8 cellular contexts compared by ENCODE assay signal in genomic region chr10:17206210-17206709, GRCh38. TPM values are rescaled to one million over a fixed set of nuclear protein-coding genes. Genes with fewer than 3 reads are reported as not detected.
DNase-seq lines count a peak whose midpoint lies in the region; ATAC-seq, FAIRE-seq and TF ChIP-seq lines count a peak whose summit lies in the region.

No MANE protein-coding gene starts in this region.

- no peaks in the 10 kb centered on the region for H3K9me1 ChIP-seq in keratinocyte (ENCODE audit: control insufficient read depth, extremely low read depth, insufficient read depth, low read length)

- peak; percentile 47 for ATAC-seq in HG03520 (IDR thresholded peaks at IDR 0.05; ENCODE audit: unreplicated experiment)

- H3K36me3 ChIP-seq in keratinocyte (ENCODE audit: control insufficient read depth in 2 of 2, extremely low read depth in 1 of 2, insufficient read depth in 2 of 2, low read length in 2 of 2) (no peaks in the 10 kb centered on the region), sigmoid colon (no peaks in the 10 kb centered on the region)

- H3K27me3 ChIP-seq in keratinocyte (ENCODE audit: control insufficient read depth, extremely low read depth, insufficient read depth, low read length) (no peaks in the 10 kb centered on the region), sigmoid colon (no peaks in the 10 kb centered on the region)

- no peak overlapping the region for H3K9ac ChIP-seq in keratinocyte (ENCODE audit: control insufficient read depth, extremely low read depth, insufficient read depth, low read length)

- H2AFZ ChIP-seq in keratinocyte (ENCODE audit: control insufficient read depth, low read length): no peak overlapping the region

- peak; percentile 64 for FAIRE-seq in keratinocyte (lab: Jason Lieb, UNC)

- peaks cover 17% of the 10 kb centered on the region for H3K4me1 ChIP-seq in keratinocyte (ENCODE audit: control insufficient read depth, extremely low read depth, insufficient read depth, low read length)
- H3K4me1 ChIP-seq in sigmoid colon: peaks cover 3 to 5% (median 4%) of the 10 kb centered on the region in 4 donors

- peak; percentile 5 for DNase-seq in NK-92 treated with Interleukin-12 subunit alpha and Interleukin-12 subunit beta, amount 100 ng/mL, for 24 hours (lab: John Stamatoyannopoulos, UW)
- no peak for DNase-seq in NK-92 (lab: John Stamatoyannopoulos, UW; ENCODE audit: unreplicated experiment)
- DNase-seq in activated T-cell treated with anti-CD3 and anti-CD28 coated beads for 4 hours: peak; percentile 15
- no peak for DNase-seq in keratinocyte (ENCODE audit: low read depth, low spot score)
- DNase-seq in SKM-1 (lab: John Stamatoyannopoulos, UW; ENCODE audit: unreplicated experiment): no peak
- DNase-seq in sigmoid colon: no peak
- DNase-seq in NCI-H1694 treated with DMSO at 0.1 percent for 48 hours (lab: John Stamatoyannopoulos, UW): no peak

- H3K4me3 ChIP-seq in keratinocyte (ENCODE audit: control insufficient read depth in 2 of 3, extremely low read depth in 1 of 3, insufficient read depth in 2 of 3, low read depth in 1 of 3, low read length in 3 of 3): no peak overlapping the region
- H3K4me3 ChIP-seq in sigmoid colon: no peak overlapping the region

- H3K4me2 ChIP-seq in keratinocyte (ENCODE audit: control insufficient read depth, extremely low read depth, insufficient read depth, low read depth, low read length): no peak overlapping the region

- no peaks in the 10 kb centered on the region for H3K79me2 ChIP-seq in keratinocyte (ENCODE audit: control insufficient read depth, insufficient read depth, low read length)

- no peaks in the 10 kb centered on the region for H3K9me3 ChIP-seq in keratinocyte (ENCODE audit: control insufficient read depth, low read depth, low read length)
- H3K9me3 ChIP-seq in sigmoid colon: no peaks in the 10 kb centered on the region

- intact Hi-C loops in sigmoid colon (cut with DNase I): no loop called here

- TF ChIP-seq CTCF in keratinocyte (optimal IDR thresholded peaks at IDR 0.05 in 1 of 3, IDR thresholded peaks at IDR 0.05 in 1 of 3, conservative IDR thresholded peaks at IDR 0.05 in 1 of 3; ENCODE audit: extremely low read depth in 1 of 3, insufficient read depth in 2 of 3, low read length in 3 of 3): no peak
- TF ChIP-seq CTCF in sigmoid colon (IDR thresholded peaks at IDR 0.05): no peak

- H3K27ac ChIP-seq in keratinocyte (ENCODE audit: control insufficient read depth, insufficient read depth, low read length) (peak overlapping the region; percentile 40), sigmoid colon (no peak overlapping the region)

- 60 to 79% methylated on average over 7 of the region's 7 CpGs for WGBS in sigmoid colon, 2 donors

- H4K20me1 ChIP-seq in keratinocyte (ENCODE audit: control insufficient read depth, extremely low read depth, insufficient read depth, low read length): no peaks in the 10 kb centered on the region

- dilution Hi-C loops in keratinocyte (cut with MboI; ENCODE audit: extremely low pct_ligation_motif_present, low sequenced_read_pairs): no loop called here

- no peak for TF ChIP-seq POLR2A in sigmoid colon (IDR thresholded peaks at IDR 0.05)

- TF ChIP-seq EP300 in sigmoid colon (IDR thresholded peaks at IDR 0.05): no peak

RNA-seq across cellular contexts. Expression of gene TRDMT1, which starts 4.8 kb away (rescaled TPM):
- 2.3 to 6.6 TPM (median 3.3 TPM) in 3 replicates for polyA plus RNA-seq in keratinocyte
- polyA plus RNA-seq in keratinocyte (2011; ENCODE audit: low read depth): 1.4 TPM
- polyA plus RNA-seq in keratinocyte (2011; cell fraction: cytosol; rRNA removed): 1.2 and 4.0 TPM in 2 replicates
- polyA plus RNA-seq in keratinocyte (2011; cell fraction: nucleus; rRNA removed): 3.2 and 3.9 TPM in 2 replicates
- polyA plus RNA-seq in keratinocyte (2012; ENCODE audit: low replicate concordance): 0.95 and 3.1 TPM in 2 replicates
- 1.9 to 5.4 TPM (median 2.1 TPM) in 3 replicates for polyA minus RNA-seq in keratinocyte
- polyA minus RNA-seq in keratinocyte (2011; cell fraction: cytosol; rRNA and poly(A)+ RNA removed): 0.77 TPM
- 3.3 and 7.8 TPM in 2 replicates for polyA minus RNA-seq in keratinocyte (2011; cell fraction: nucleus; rRNA and poly(A)+ RNA removed)
- total RNA-seq in sigmoid colon: 10 to 100 TPM in 1 of 4 donors, 1 to 10 TPM in 3; 7.5 to 13.6 (median 8.4) TPM
- 1 to 10 TPM; 1.2 to 2.3 (median 2.3) TPM for polyA plus RNA-seq in sigmoid colon

RNA-seq across cellular contexts. Expression of gene VIM, which starts 21.8 kb away (rescaled TPM):
- polyA plus RNA-seq in keratinocyte: 341 to 1,147 TPM (median 495 TPM) in 3 replicates
- polyA plus RNA-seq in keratinocyte (2011; ENCODE audit: low read depth): 56.4 TPM
- polyA plus RNA-seq in keratinocyte (2011; cell fraction: cytosol; rRNA removed): 552 and 735 TPM in 2 replicates
- 325 and 358 TPM in 2 replicates for polyA plus RNA-seq in keratinocyte (2011; cell fraction: nucleus; rRNA removed)
- polyA plus RNA-seq in keratinocyte (2012; ENCODE audit: low replicate concordance): 57.6 and 1,089 TPM in 2 replicates
- polyA minus RNA-seq in keratinocyte: 460 to 1,179 TPM (median 477 TPM) in 3 replicates
- polyA minus RNA-seq in keratinocyte (2011; cell fraction: cytosol; rRNA and poly(A)+ RNA removed): 1,163 TPM
- 188 and 237 TPM in 2 replicates for polyA minus RNA-seq in keratinocyte (2011; cell fraction: nucleus; rRNA and poly(A)+ RNA removed)
- 1,000 to 10,000 TPM in 3 of 4 donors, 100 to 1,000 TPM in 1; 930 to 1,636 (median 1,211) TPM for total RNA-seq in sigmoid colon
- 100 to 1,000 TPM; 112 to 730 (median 484) TPM for polyA plus RNA-seq in sigmoid colon

Comparison
In these comparisons a context has a peak if more than half of its experiments do, and no peak if none do; other contexts are left out.
1. DNase-seq: peak in NK-92 treated with Interleukin-12 subunit alpha and Interleukin-12 subunit beta, amount 100 ng/mL, for 24 hours (single experiment) and activated T-cell treated with anti-CD3 and anti-CD28 coated beads for 4 hours (single experiment); none in NK-92 (single experiment), keratinocyte (single experiment), SKM-1 (single experiment), sigmoid colon (single experiment) and NCI-H1694 treated with DMSO at 0.1 percent for 48 hours (single experiment).